In genomic region chr4:54897590-54897989, GRCh38 we compare ENCODE assay signal across 20 cellular contexts.
"Had no signal": no experiment of that assay in that cellular context is flagged by ENCODE, and none has a peak within 500 bp of the region (broad histone marks: within the 10 kb centered on the region; RNA-seq: fewer than 3 reads in every experiment).

No MANE protein-coding gene starts in this region.

- H3K27ac ChIP-seq: gastrocnemius medialis, neural progenitor cell, tibial artery had no signal

- H3K9ac ChIP-seq: neural progenitor cell had no signal

- H3K4me1 ChIP-seq: gastrocnemius medialis, neural progenitor cell had no signal

- DNase-seq: activated CD4-positive, alpha-beta memory T cell treated with anti-CD3 and anti-CD28 coated beads, Interleukin-2, amount 10 ng/mL, durations not matched to agents 7 days and 5 days; activated CD4-positive, alpha-beta T cell treated with anti-CD3 and anti-CD28 coated beads for 48 hours; activated effector memory CD4-positive, alpha-beta T cell treated with Interleukin-2 at 50 U/mL for 16 hours; activated naive CD4-positive, alpha-beta T cell treated with anti-CD3 and anti-CD28 coated beads, Interleukin-2, amount 10 ng/mL, durations not matched to agents 7 days and 5 days; activated naive CD8-positive, alpha-beta T cell treated with anti-CD3 and anti-CD28 coated beads, Interleukin-2, amount 50 U/mL, for 24 hours; activated T-cell treated with anti-CD3 and anti-CD28 coated beads, Interleukin-2, amount 50 U/mL, for 72 hours; anterior cingulate cortex; cerebellar nuclear complex; cortex of kidney; erythroblast; gastrocnemius medialis; head of caudate nucleus; hypothalamus; left ventricle myocardium superior; mammary epithelial cell; naive thymus-derived CD8-positive, alpha-beta T cell; stimulated activated CD4-positive, alpha-beta T cell treated with anti-CD3 and anti-CD28 coated beads, Interleukin-4, amount 100 ng/mL, for 4 hours; stimulated activated naive CD8-positive, alpha-beta T cell treated with anti-CD3 and anti-CD28 coated beads, Interleukin-15, amount 100 ng/mL, for 72 hours; tibial artery had no signal

- H3K9me3 ChIP-seq: gastrocnemius medialis, tibial artery had no signal

- H2AFZ ChIP-seq: neural progenitor cell had no signal

- H3K4me2 ChIP-seq: neural progenitor cell had no signal

- ATAC-seq: activated naive CD8-positive, alpha-beta T cell treated with anti-CD3 and anti-CD28 coated beads, Interleukin-2, amount 50 U/mL, for 24 hours; activated T-cell treated with anti-CD3 and anti-CD28 coated beads, Interleukin-2, amount 50 U/mL, for 72 hours; gastrocnemius medialis; left ventricle myocardium superior; naive thymus-derived CD8-positive, alpha-beta T cell; stimulated activated naive CD8-positive, alpha-beta T cell treated with anti-CD3 and anti-CD28 coated beads, Interleukin-15, amount 100 ng/mL, for 72 hours had no signal

- H3K27me3 ChIP-seq: gastrocnemius medialis, neural progenitor cell, tibial artery had no signal

- H3K4me3 ChIP-seq: gastrocnemius medialis, neural progenitor cell, tibial artery had no signal

- H3K36me3 ChIP-seq: gastrocnemius medialis, neural progenitor cell, tibial artery had no signal
